Comparison of ENCODE assay signal across 8 cellular contexts in genomic region chr6:134317471-134318131, GRCh38. TPM values are rescaled to one million over a fixed set of nuclear protein-coding genes. Genes with fewer than 3 reads are reported as not detected.
DNase-seq lines count a peak whose midpoint lies in the region; FAIRE-seq and TF ChIP-seq lines count a peak whose summit lies in the region.

SGK1 (minus strand) TSS chr6:134318112; CDS start chr6:134317460, 652 bp downstream.

- no peaks in the 10 kb centered on the region for H3K79me2 ChIP-seq in endothelial cell of umbilical vein (ENCODE audit: control insufficient read depth, insufficient read depth, low read length)

- BruUV-seq in Caco-2 (replicated peaks; lab: Mats Ljungman, UMichigan) (no TSS peak), endothelial cell of umbilical vein (replicated peaks; lab: Mats Ljungman, UMichigan) (no TSS peak)

- no peak for FAIRE-seq in endothelial cell of umbilical vein (lab: Jason Lieb, UNC)

- POLR2A ChIA-PET in Caco-2 (lab: Charles Lee) (no interaction called here), endothelial cell of umbilical vein (lab: Charles Lee) (interaction anchor here (0.8 kb wide), 1 partner anchor 19 kb away, joined by 3 read pairs; no protein-coding TSS in a partner anchor)

- H3K4me2 ChIP-seq in endothelial cell of umbilical vein (ENCODE audit: insufficient read depth, low read length), result peak within 1 kb of the TSS; percentile 64

- WGBS in HUES64, result under 1% methylated on average over 33 of the region's 33 CpGs

- H3K9ac ChIP-seq in HUES64 (ENCODE audit: low read depth, low read length), result peak within 1 kb of the TSS; percentile 42
- H3K9ac ChIP-seq in endothelial cell of umbilical vein (replicated peaks; ENCODE audit: extremely low read depth, insufficient read depth, low read length), result peak within 1 kb of the TSS; percentile 21

- H3K9me3 ChIP-seq in Caco-2 (no peaks in the 10 kb centered on the region), HUES64 (ENCODE audit: insufficient read depth, low read depth, low read length) (no peaks in the 10 kb centered on the region), endothelial cell of umbilical vein (replicated peaks; ENCODE audit: control insufficient read depth, insufficient read depth, low read length) (no peaks in the 10 kb centered on the region)

- no peaks in the 10 kb centered on the region for H4K20me1 ChIP-seq in endothelial cell of umbilical vein (replicated peaks; ENCODE audit: control insufficient read depth, extremely low read depth, insufficient read depth, low read length)

- no peaks in the 10 kb centered on the region for H3K9me1 ChIP-seq in endothelial cell of umbilical vein (replicated peaks; ENCODE audit: control insufficient read depth, extremely low read depth, insufficient read depth, low read length)

- dilution Hi-C loops in endothelial cell of umbilical vein (cut with MboI; ENCODE audit: extremely low pct_ligation_motif_present, low sequenced_read_pairs), result no loop called here

- peak within 1 kb of the TSS; percentile 32 for H3K4me3 ChIP-seq in Caco-2 (ENCODE audit: low read depth, low read length)
- peak within 1 kb of the TSS; percentile 64 for H3K4me3 ChIP-seq in HUES64 (ENCODE audit: low read length)
- H3K4me3 ChIP-seq in endothelial cell of umbilical vein (replicated peaks in 1 of 3; ENCODE audit: insufficient read depth in 1 of 3, low read depth in 1 of 3, low read length in 3 of 3), result peak within 1 kb of the TSS; percentile 45 to 64 (median 53)

- H3K4me3 Mint-ChIP-seq in Caco-2 (ENCODE audit: unreplicated experiment), result peak within 1 kb of the TSS; percentile 69

- H3K27me3 ChIP-seq in Caco-2 (replicated peaks; ENCODE audit: control insufficient read depth, insufficient read depth, low read length), result no peaks in the 10 kb centered on the region
- H3K27me3 ChIP-seq in HUES64 (ENCODE audit: insufficient read depth, low read length), result peaks cover 21% of the 10 kb centered on the region
- H3K27me3 ChIP-seq in endothelial cell of umbilical vein (ENCODE audit: control insufficient read depth in 2 of 2, insufficient read depth in 2 of 2, low read length in 2 of 2), result no peaks in the 10 kb centered on the region

- intact Hi-C loops in Caco-2 (cut with micrococcal nuclease; ENCODE audit: unreplicated experiment), result no loop called here
- intact Hi-C loops in endothelial cell of umbilical vein (cut with micrococcal nuclease), result loop anchor here (1.0 to 5.0 kb wide), 2 partner anchors 18 to 95 kb away; no protein-coding TSS in a partner anchor

- H3K36me3 ChIP-seq in Caco-2 (ENCODE audit: control insufficient read depth, insufficient read depth, low read length) (no peaks in the 10 kb centered on the region), HUES64 (ENCODE audit: insufficient read depth, low read length) (no peaks in the 10 kb centered on the region), endothelial cell of umbilical vein (ENCODE audit: control insufficient read depth in 2 of 2, extremely low read depth in 1 of 2, insufficient read depth in 2 of 2, low read length in 2 of 2) (no peaks in the 10 kb centered on the region)

- no peak for TF ChIP-seq POLR2A in endothelial cell of umbilical vein (IDR thresholded peaks at IDR 0.05; ENCODE audit: low read depth, low read length)

- peak; percentile 27 to 36 for DNase-seq in Caco-2
- DNase-seq in activated CD8-positive, alpha-beta memory T cell treated with anti-CD3 and anti-CD28 coated beads, Interleukin-2, amount 50 U/mL, for 4 hours, result peak; percentile 42
- DNase-seq in endothelial cell of umbilical vein (ENCODE audit: low read depth, low spot score), result peak; percentile 29
- DNase-seq in medulla oblongata (ENCODE audit: extremely low spot score), result peak; percentile 71
- DNase-seq in stimulated activated naive CD4-positive, alpha-beta T cell treated with Interleukin-2 at 50 U/mL for 16 hours (lab: John Stamatoyannopoulos, UW), result peak; percentile 16
- no peak for DNase-seq in DMS114 treated with DMSO at 0.1 percent for 48 hours (lab: John Stamatoyannopoulos, UW; ENCODE audit: unreplicated experiment)
- no peak for DNase-seq in RPMI8226

- CTCF ChIA-PET in Caco-2 (lab: Charles Lee) (interaction anchor here (0.6 to 1.2 kb wide), 5 partner anchors 18 to 878 kb away, joined by 3 to 6 read pairs (median 5); no protein-coding TSS in a partner anchor), endothelial cell of umbilical vein (lab: Charles Lee) (interaction anchor here (0.9 to 2.0 kb wide), 11 partner anchors 8 to 505 kb away, joined by 3 to 9 read pairs (median 4); no protein-coding TSS in a partner anchor)

- H2AFZ ChIP-seq in endothelial cell of umbilical vein (ENCODE audit: low read depth, low read length), result peak within 1 kb of the TSS; percentile 74

- H3K36me3 Mint-ChIP-seq in Caco-2 (ENCODE audit: insufficient read depth, unreplicated experiment), result no peaks in the 10 kb centered on the region

- TF ChIP-seq CTCF in Caco-2 (IDR thresholded peaks at IDR 0.05; ENCODE audit: insufficient read depth in 1 of 2, low read depth in 1 of 2, low read length in 1 of 2, severe bottlenecking in 1 of 2, unreplicated experiment in 1 of 2) (peak in 1 of 2 experiments; percentile 5), endothelial cell of umbilical vein (IDR thresholded peaks at IDR 0.05; ENCODE audit: extremely low read depth in 1 of 2, insufficient read depth in 1 of 2, low read depth in 1 of 2, low read length in 2 of 2) (no peak)

- no peaks in the 10 kb centered on the region for H3K9me3 Mint-ChIP-seq in Caco-2 (ENCODE audit: unreplicated experiment)

- no peaks in the 10 kb centered on the region for H3K4me1 Mint-ChIP-seq in Caco-2 (ENCODE audit: low read depth, unreplicated experiment)

- H3K27me3 Mint-ChIP-seq in Caco-2 (ENCODE audit: insufficient read depth, unreplicated experiment), result no peaks in the 10 kb centered on the region

- H3K4me1 ChIP-seq in Caco-2 (0 out of 2 replicates have a peak, but pooled peaks cover 3% of the 10 kb centered on the region), HUES64 (ENCODE audit: insufficient read depth, low read length) (peaks cover 22% of the 10 kb centered on the region), endothelial cell of umbilical vein (ENCODE audit: control insufficient read depth, extremely low read depth, insufficient read depth, low read length) (peaks cover 6% of the 10 kb centered on the region)

- H3K27ac ChIP-seq in HUES64 (ENCODE audit: low read depth, low read length) (no peak within 1 kb of the TSS), endothelial cell of umbilical vein (ENCODE audit: insufficient read depth, low read depth, low read length) (no peak within 1 kb of the TSS)

- H3K27ac Mint-ChIP-seq in Caco-2 (ENCODE audit: unreplicated experiment), result no peak within 1 kb of the TSS

TF ChIP-seq in endothelial cell of umbilical vein, 7 proteins besides CTCF, POLR2A, EP300 and RAD21:
- TF ChIP-seq GATA2 (IDR thresholded peaks at IDR 0.05; ENCODE audit: insufficient read depth, insufficient read length, low read depth, low read length) (no peak), MAX (IDR thresholded peaks at IDR 0.05; ENCODE audit: insufficient read depth, insufficient read length) (no peak), JUN (IDR thresholded peaks at IDR 0.05; ENCODE audit: borderline replicate concordance, insufficient read depth, insufficient read length, low read depth) (no peak), FOS (IDR thresholded peaks at IDR 0.05; ENCODE audit: borderline replicate concordance, insufficient read depth, low read length) (no peak), POLR2AphosphoS5 (IDR thresholded peaks at IDR 0.05; ENCODE audit: insufficient read depth, low read depth, low read length) (no peak)

RNA-seq across cellular contexts. Expression of gene SGK1, which starts in this region (rescaled TPM):
- total RNA-seq in Caco-2 (2022), result 42.6 and 45.9 TPM in 2 replicates
- polyA plus RNA-seq in HUES64 (2013, experiment 1 of 2), result 11.6 TPM
- polyA plus RNA-seq in HUES64 (2013, experiment 2 of 2), result 8.4 TPM
- total RNA-seq in endothelial cell of umbilical vein, result 121 and 150 TPM in 2 replicates
- polyA plus RNA-seq in endothelial cell of umbilical vein, result 113 and 128 TPM in 2 replicates
- polyA plus RNA-seq in endothelial cell of umbilical vein (2011; cell fraction: cytosol; rRNA removed), result 241 and 247 TPM in 2 replicates
- 531 and 683 TPM in 2 replicates for polyA plus RNA-seq in endothelial cell of umbilical vein (2011; cell fraction: nucleus; rRNA removed)
- polyA plus RNA-seq in endothelial cell of umbilical vein (2012), result 220 and 382 TPM in 2 replicates
- polyA minus RNA-seq in endothelial cell of umbilical vein, result 120 and 155 TPM in 2 replicates
- 310 TPM for polyA minus RNA-seq in endothelial cell of umbilical vein (2011; cell fraction: cytosol; rRNA and poly(A)+ RNA removed)
- 266 and 294 TPM in 2 replicates for polyA minus RNA-seq in endothelial cell of umbilical vein (2011; cell fraction: nucleus; rRNA and poly(A)+ RNA removed)

Comparison
In these comparisons a context has a peak if more than half of its experiments do, and no peak if none do; other contexts are left out.
1. DNase-seq: peak in Caco-2 (2 of 2), activated CD8-positive, alpha-beta memory T cell treated with anti-CD3 and anti-CD28 coated beads, Interleukin-2, amount 50 U/mL, for 4 hours (single experiment), endothelial cell of umbilical vein (single experiment), medulla oblongata (single experiment) and stimulated activated naive CD4-positive, alpha-beta T cell treated with Interleukin-2 at 50 U/mL for 16 hours (single experiment); none in DMS114 treated with DMSO at 0.1 percent for 48 hours (single experiment) and RPMI8226 (single experiment).
2. Peak in every context shown above with its lines, with median percentiles within 50 percentile points of each other: H3K4me3 ChIP-seq.